ENCODE assay signal across 28 cellular contexts in genomic region chr5:166377756-166378155, GRCh38.
"Had no signal": no experiment of that assay in that cellular context is flagged by ENCODE, and none has a peak within 500 bp of the region (broad histone marks: within the 10 kb centered on the region; RNA-seq: fewer than 3 reads in every experiment).

No MANE protein-coding gene starts in this region.

- H3K27me3 ChIP-seq: breast epithelium, SJSA1 had no signal

- H3K4me1 ChIP-seq: breast epithelium, SJSA1 had no signal

- H3K27ac ChIP-seq: breast epithelium, KMS-11, SJSA1 had no signal

- H3K36me3 Mint-ChIP-seq: activated CD8-positive, alpha-beta memory T cell treated with anti-CD3 and anti-CD28 coated beads, Interleukin-2, amount 10 ng/mL, durations not matched to agents 7 days and 5 days; activated naive CD8-positive, alpha-beta T cell; T-cell had no signal

- H3K27me3 Mint-ChIP-seq: activated B cell treated with CpG ODN at 0.5 μM for 24 hours; activated CD4-positive, alpha-beta T cell treated with anti-CD3 and anti-CD28 coated beads, Interleukin-2, amount 10 ng/mL, durations not matched to agents 24 days and 14 days; activated CD8-positive, alpha-beta memory T cell treated with anti-CD3 and anti-CD28 coated beads, Interleukin-2, amount 10 ng/mL, durations not matched to agents 7 days and 5 days; activated naive CD8-positive, alpha-beta T cell; T-cell had no signal

- H3K9me3 ChIP-seq: SJSA1 had no signal

- H3K36me3 ChIP-seq: SJSA1 had no signal

- H3K4me1 Mint-ChIP-seq: activated B cell treated with CpG ODN at 0.5 μM for 24 hours; activated CD4-positive, alpha-beta T cell treated with anti-CD3 and anti-CD28 coated beads, Interleukin-2, amount 10 ng/mL, durations not matched to agents 24 days and 14 days; activated CD8-positive, alpha-beta memory T cell treated with anti-CD3 and anti-CD28 coated beads, Interleukin-2, amount 10 ng/mL, durations not matched to agents 7 days and 5 days; T-cell had no signal

- DNase-seq: activated B cell treated with CpG ODN at 0.5 μM for 24 hours; activated CD4-positive, alpha-beta T cell treated with anti-CD3 and anti-CD28 coated beads for 1 hour; activated CD4-positive, alpha-beta T cell treated with anti-CD3 and anti-CD28 coated beads, Interleukin-2, amount 10 ng/mL, durations not matched to agents 24 days and 14 days; activated CD4-positive, alpha-beta T cell treated with anti-CD3 and anti-CD28 coated beads, Interleukin-2, amount 50 U/mL, for 48 hours; activated CD8-positive, alpha-beta memory T cell treated with anti-CD3 and anti-CD28 coated beads, Interleukin-2, amount 10 ng/mL, durations not matched to agents 7 days and 5 days; activated effector memory CD4-positive, alpha-beta T cell treated with anti-CD3 and anti-CD28 coated beads, Interleukin-2, amount 50 U/mL, for 16 hours; activated naive CD4-positive, alpha-beta T cell treated with anti-CD3 and anti-CD28 coated beads for 36 hours; activated T-cell treated with anti-CD3 and anti-CD28 coated beads, Interleukin-2, amount 50 U/mL, for 4 hours; MM.1S; NCI-H1105 treated with DMSO at 0.1 percent for 48 hours; NCI-H1436 treated with DMSO at 0.1 percent for 48 hours; NCI-H187; NCI-H2107; NCI-H2171 treated with DMSO at 0.1 percent for 48 hours; NCI-H226; NCI-H526; NCI-H774; NK-92 treated with Interleukin-12 subunit alpha and Interleukin-12 subunit beta, amount 100 ng/mL, for 24 hours; OCI-M1; RPMI8226; T-cell; T-helper 2 cell; T1000 had no signal

- ATAC-seq: activated CD8-positive, alpha-beta memory T cell treated with anti-CD3 and anti-CD28 coated beads, Interleukin-2, amount 10 ng/mL, durations not matched to agents 7 days and 5 days; Panc1; T-cell had no signal

- H3K4me3 Mint-ChIP-seq: activated B cell treated with CpG ODN at 0.5 μM for 24 hours; activated CD4-positive, alpha-beta T cell treated with anti-CD3 and anti-CD28 coated beads, Interleukin-2, amount 10 ng/mL, durations not matched to agents 24 days and 14 days; activated CD8-positive, alpha-beta memory T cell treated with anti-CD3 and anti-CD28 coated beads, Interleukin-2, amount 10 ng/mL, durations not matched to agents 7 days and 5 days; activated naive CD4-positive, alpha-beta T cell treated with anti-CD3 and anti-CD28 coated beads for 36 hours; activated naive CD8-positive, alpha-beta T cell; activated T-cell treated with anti-CD3 and anti-CD28 coated beads, Interleukin-2, amount 50 U/mL, for 4 hours; T-cell had no signal

- H3K4me3 ChIP-seq: breast epithelium, SJSA1 had no signal

- H3K27ac Mint-ChIP-seq: activated B cell treated with CpG ODN at 0.5 μM for 24 hours; activated CD4-positive, alpha-beta T cell treated with anti-CD3 and anti-CD28 coated beads, Interleukin-2, amount 10 ng/mL, durations not matched to agents 24 days and 14 days; activated CD8-positive, alpha-beta memory T cell treated with anti-CD3 and anti-CD28 coated beads, Interleukin-2, amount 10 ng/mL, durations not matched to agents 7 days and 5 days; activated naive CD4-positive, alpha-beta T cell treated with anti-CD3 and anti-CD28 coated beads for 36 hours; activated naive CD8-positive, alpha-beta T cell; T-cell had no signal
